In the genomic region with DNA sequence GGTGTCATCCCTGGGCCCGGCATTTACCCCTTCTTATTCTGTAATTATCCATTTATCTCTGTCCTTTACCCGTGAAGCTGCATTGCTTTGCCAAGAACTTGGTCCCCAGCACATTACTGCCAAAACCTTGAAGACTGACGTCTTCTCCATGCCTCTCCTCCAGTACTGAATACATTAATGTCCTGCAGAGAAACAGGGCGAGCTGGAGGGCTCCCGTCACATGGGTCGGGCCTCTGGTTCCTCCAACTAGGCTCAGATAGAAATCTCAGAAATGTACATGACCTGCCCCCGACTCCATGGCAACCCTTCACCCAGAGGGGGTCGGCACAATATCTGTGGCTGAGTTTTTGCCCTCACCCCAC, we compare ENCODE assay signal across 8 cellular contexts. TPM values are rescaled to one million over a fixed set of nuclear protein-coding genes. Genes with fewer than 3 reads are reported as not detected.
DNase-seq lines count a peak whose midpoint lies in the region; ATAC-seq and TF ChIP-seq lines count a peak whose summit lies in the region.

No MANE protein-coding gene starts in this region.

- TF ChIP-seq CTCF in A673 (conservative IDR thresholded peaks at IDR 0.05; ENCODE audit: low read depth, low read length) (no peak), GM10248 (IDR thresholded peaks at IDR 0.05; ENCODE audit: control extremely low read depth, extremely low read depth, low read depth, missing control alignments) (no peak)

- peak overlapping the region; percentile 52 for H3K4me3 ChIP-seq in A673 (ENCODE audit: low read depth, low read length, poor library complexity, severe bottlenecking)
- peak overlapping the region; percentile 78 for H3K4me3 ChIP-seq in duodenal mucosa (ENCODE audit: low read depth in 1 of 2, low read length in 2 of 2)
- peak overlapping the region; percentile 86 to 88 for H3K4me3 ChIP-seq in muscle layer of duodenum (ENCODE audit: low read depth in 1 of 2, low read length in 2 of 2)

- peak overlapping the region in 1 of 2 donors; percentile 23 for H3K9ac ChIP-seq in duodenal mucosa (ENCODE audit: low read depth in 1 of 2, low read length in 2 of 2)

- peak overlapping the region; percentile 66 to 94 (median 80) for H3K4me3 Mint-ChIP-seq in IgD-negative memory B cell

- peaks cover 32 to 46% (median 36%) of the 10 kb centered on the region in 3 donors for H3K4me1 Mint-ChIP-seq in IgD-negative memory B cell

- peak; percentile 52 for DNase-seq in A673 (ENCODE audit: low spot score)
- no peak for DNase-seq in activated effector memory CD4-positive, alpha-beta T cell treated with anti-CD3 and anti-CD28 coated beads, Interleukin-2, amount 50 U/mL, for 16 hours
- DNase-seq in pons (ENCODE audit: low spot score), result no peak
- no peak for DNase-seq in GM10248 (ENCODE audit: extremely low spot score)

- H3K36me3 ChIP-seq in A673 (ENCODE audit: insufficient read depth, low read length, poor library complexity, severe bottlenecking) (peaks cover 22% of the 10 kb centered on the region), duodenal mucosa (ENCODE audit: control insufficient read depth in 1 of 2, insufficient read depth in 2 of 2, low read length in 2 of 2) (peaks cover 14 to 23% of the 10 kb centered on the region in 2 donors), muscle layer of duodenum (ENCODE audit: control insufficient read depth in 1 of 2, insufficient read depth in 2 of 2, low read length in 2 of 2) (peaks cover 15 to 19% of the 10 kb centered on the region in 2 donors)

- no peaks in the 10 kb centered on the region for H3K27me3 Mint-ChIP-seq in IgD-negative memory B cell

- intact Hi-C loops in A673 (cut with micrococcal nuclease; ENCODE audit: unreplicated experiment), result no loop called here

- H3K4me1 ChIP-seq in A673 (ENCODE audit: insufficient read depth, low read length, poor library complexity, severe bottlenecking) (peaks cover 8% of the 10 kb centered on the region), duodenal mucosa (ENCODE audit: control insufficient read depth in 1 of 2, insufficient read depth in 2 of 2, low read length in 2 of 2) (peaks cover 14 to 18% of the 10 kb centered on the region in 2 donors), muscle layer of duodenum (ENCODE audit: control insufficient read depth in 1 of 2, insufficient read depth in 2 of 2, low read length in 2 of 2) (peaks cover 0 to 10% of the 10 kb centered on the region in 2 donors)

- H3K27ac ChIP-seq in A673 (ENCODE audit: low read depth, low read length, poor library complexity, severe bottlenecking), result no peak overlapping the region
- H3K27ac ChIP-seq in duodenal mucosa (ENCODE audit: low read depth, low read length), result no peak overlapping the region
- H3K27ac ChIP-seq in muscle layer of duodenum (ENCODE audit: low read length), result no peak overlapping the region

- peaks cover 5% of the 10 kb centered on the region for H3K36me3 Mint-ChIP-seq in IgD-negative memory B cell

- H3K9me3 Mint-ChIP-seq in IgD-negative memory B cell, result peaks cover 0 to 4% (median 2%) of the 10 kb centered on the region in 3 donors

- no peaks in the 10 kb centered on the region for H3K9me3 ChIP-seq in A673 (ENCODE audit: low read depth, low read length, poor library complexity, severe bottlenecking)
- H3K9me3 ChIP-seq in duodenal mucosa (ENCODE audit: control insufficient read depth in 1 of 2, low read length in 2 of 2), result no peaks in the 10 kb centered on the region
- no peaks in the 10 kb centered on the region for H3K9me3 ChIP-seq in muscle layer of duodenum (ENCODE audit: control insufficient read depth in 1 of 2, low read length in 2 of 2)

- ATAC-seq in HG03342 (IDR thresholded peaks at IDR 0.05; ENCODE audit: unreplicated experiment), result no peak

- CTCF ChIA-PET in A673 (lab: Charles Lee) (interaction anchor here (0.5 kb wide), 1 partner anchor 458 kb away, joined by 3 read pairs; no protein-coding TSS in a partner anchor), GM10248 (lab: Yijun Ruan, JAX) (interaction anchor here (1.0 to 1.8 kb wide), 4 partner anchors 8 to 44 kb away, joined by 4 to 5 read pairs (median 4); no protein-coding TSS in a partner anchor)

- BruUV-seq in A673 (replicated peaks; lab: Mats Ljungman, UMichigan), result no TSS peak

- POLR2A ChIA-PET in A673 (lab: Charles Lee; ENCODE audit: low non-redundant PET) (interaction anchor here (0.6 kb wide), 1 partner anchor 12 kb away, joined by 3 read pairs; a partner anchor contains a TSS), GM10248 (lab: Yijun Ruan, JAX) (interaction anchor here (0.6 to 1.0 kb wide), 2 partner anchors 10 to 28 kb away, joined by 3 to 4 read pairs; no protein-coding TSS in a partner anchor)

- peak overlapping the region; percentile 27 to 88 (median 81) for H3K27ac Mint-ChIP-seq in IgD-negative memory B cell

- no peaks in the 10 kb centered on the region for H3K27me3 ChIP-seq in A673 (replicated peaks; ENCODE audit: insufficient read depth, low read depth, low read length, poor library complexity)
- peaks cover 0 to 5% of the 10 kb centered on the region in 2 donors for H3K27me3 ChIP-seq in duodenal mucosa (ENCODE audit: control insufficient read depth in 1 of 2, insufficient read depth in 2 of 2, low read length in 2 of 2)
- no peaks in the 10 kb centered on the region for H3K27me3 ChIP-seq in muscle layer of duodenum (ENCODE audit: low read depth, low read length)

RNA-seq across cellular contexts. Expression of a gene that starts 0.4 kb away (rescaled TPM):
- total RNA-seq in A673 (2021), result 0.71 and 1.2 TPM in 2 replicates
- 0.71 TPM for polyA plus RNA-seq in IgD-negative memory B cell

RNA-seq across cellular contexts. Expression of a gene that starts 11.7 kb away (rescaled TPM):
- 43.7 and 50.9 TPM in 2 replicates for total RNA-seq in A673 (2021)
- 123 TPM for polyA plus RNA-seq in IgD-negative memory B cell

RNA-seq across cellular contexts. Expression of a gene that starts 12.0 kb away (rescaled TPM):
- total RNA-seq in A673 (2021), result 44.0 and 48.2 TPM in 2 replicates
- polyA plus RNA-seq in IgD-negative memory B cell, result 4.5 TPM
